In the genomic region with DNA sequence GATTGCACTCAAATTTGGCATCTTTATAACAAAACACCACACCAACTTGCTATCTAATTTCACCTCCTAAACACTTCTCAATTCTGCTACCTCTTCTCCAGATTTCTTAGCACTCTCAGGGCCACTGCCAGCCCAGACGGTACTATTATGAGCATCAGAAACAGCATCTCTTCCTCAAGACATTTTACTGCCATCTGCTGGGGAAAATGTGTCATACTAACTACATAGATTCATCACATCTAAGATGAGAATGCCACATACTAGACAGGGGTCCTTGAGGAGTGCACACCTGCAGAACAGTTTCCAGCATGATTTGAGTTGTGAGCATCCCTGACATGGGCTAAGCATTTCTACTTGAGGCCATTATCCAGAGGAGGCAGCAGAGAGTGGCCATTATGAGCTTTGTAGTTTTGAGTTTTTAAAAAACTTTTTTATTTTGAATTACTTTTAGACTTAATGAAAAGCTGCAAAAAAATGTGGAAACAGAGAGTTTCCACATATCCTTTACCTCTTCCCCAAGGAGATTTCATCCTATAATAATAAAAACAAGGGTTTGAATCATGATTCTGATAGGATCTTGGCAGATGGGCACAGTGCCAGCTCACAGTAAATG, we compare ENCODE assay signal across 1 cellular context.
TF ChIP-seq lines count a peak whose summit lies in the region.

No MANE protein-coding gene starts in this region.

TF ChIP-seq in WTC11, 78 proteins besides CTCF, POLR2A, EP300 and RAD21 (continued from another document):
- TF ChIP-seq ARID4B (CRISPR knock-in tag; IDR thresholded peaks at IDR 0.05; ENCODE audit: borderline replicate concordance) (no peak), ZNF263 (CRISPR knock-in tag; IDR thresholded peaks at IDR 0.05; ENCODE audit: low read depth) (no peak), JUN (CRISPR knock-in tag; IDR thresholded peaks at IDR 0.05) (no peak)
- TF ChIP-seq, protein P1, sequence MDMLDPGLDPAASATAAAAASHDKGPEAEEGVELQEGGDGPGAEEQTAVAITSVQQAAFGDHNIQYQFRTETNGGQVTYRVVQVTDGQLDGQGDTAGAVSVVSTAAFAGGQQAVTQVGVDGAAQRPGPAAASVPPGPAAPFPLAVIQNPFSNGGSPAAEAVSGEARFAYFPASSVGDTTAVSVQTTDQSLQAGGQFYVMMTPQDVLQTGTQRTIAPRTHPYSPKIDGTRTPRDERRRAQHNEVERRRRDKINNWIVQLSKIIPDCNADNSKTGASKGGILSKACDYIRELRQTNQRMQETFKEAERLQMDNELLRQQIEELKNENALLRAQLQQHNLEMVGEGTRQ (CRISPR knock-in tag; IDR thresholded peaks at IDR 0.05): no peak
